Comparison of ENCODE assay signal across 8 cellular contexts in the genomic region with DNA sequence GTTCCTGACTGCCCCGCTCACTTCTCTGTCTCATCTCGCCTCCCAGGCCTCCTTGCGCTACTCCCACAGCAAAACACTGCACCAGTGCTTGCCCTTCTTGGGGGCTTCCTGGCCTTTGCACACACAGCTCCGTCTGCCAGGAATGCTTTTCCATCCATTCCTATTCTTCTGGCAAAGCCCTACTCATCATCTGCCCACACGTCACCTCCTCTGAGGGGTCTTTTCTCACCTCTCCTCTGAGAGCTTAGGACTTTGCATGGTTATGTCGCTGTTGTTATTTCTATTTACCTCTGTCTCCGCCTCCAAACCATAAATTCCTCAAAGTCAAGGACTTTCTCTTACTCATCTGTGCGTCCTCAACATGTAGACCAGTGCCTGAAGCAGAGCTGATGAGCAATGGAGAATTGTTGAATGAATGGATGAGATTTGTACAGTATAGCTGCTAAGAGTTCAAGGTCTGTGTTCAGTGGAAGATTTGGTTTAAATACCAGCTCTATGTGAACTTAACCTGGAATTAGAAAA. TPM values are rescaled to one million over a fixed set of nuclear protein-coding genes. Genes with fewer than 3 reads are reported as not detected.
DNase-seq lines count a peak whose midpoint lies in the region; ATAC-seq, FAIRE-seq and TF ChIP-seq lines count a peak whose summit lies in the region.

No MANE protein-coding gene starts in this region.

- TF ChIP-seq POLR2A in H1 (IDR thresholded peaks at IDR 0.05; ENCODE audit: control extremely low read depth in 1 of 2, low read depth in 2 of 2, low read length in 2 of 2) = no peak

- TF ChIP-seq RAD21 in H1 (IDR thresholded peaks at IDR 0.05 in 1 of 2, conservative IDR thresholded peaks at IDR 0.05 in 1 of 2; ENCODE audit: low read depth in 2 of 2, low read length in 2 of 2) = no peak

- H4K91ac ChIP-seq in H1 (replicated peaks; ENCODE audit: insufficient read length, low read length) = no peak overlapping the region

- POLR2A ChIA-PET in AG04450 (lab: Yijun Ruan, JAX) = interaction anchor here (0.9 kb wide), 1 partner anchor 27 kb away, joined by 3 read pairs; no protein-coding TSS in a partner anchor
- POLR2A ChIA-PET in H1 (lab: Charles Lee; ENCODE audit: partially characterized antibody) = interaction anchor here (0.7 to 1.8 kb wide), 3 partner anchors 9 to 45 kb away, joined by 3 to 6 read pairs (median 4); no protein-coding TSS in a partner anchor

- DNase-seq in AG04450 (ENCODE audit: low read depth, low spot score) (no peak), NAMALWA (ENCODE audit: low spot score) (peak; percentile 6), H1 (ENCODE audit: low read depth in 1 of 2, low spot score in 2 of 2) (peak in 1 of 2 experiments; percentile 57), osteoblast (ENCODE audit: insufficient read length, low spot score, missing footprints) (no peak), HuH-7 (ENCODE audit: low spot score) (no peak), NCI-H146 (lab: John Stamatoyannopoulos, UW) (no peak)
- DNase-seq in stimulated activated CD4-positive, alpha-beta T cell treated with anti-CD3 and anti-CD28 coated beads, Interleukin-2, amount 100 ng/mL, for 24 hours = no peak

- no peak overlapping the region for H2AK5ac ChIP-seq in H1 (ENCODE audit: low read depth, low read length)

- 0 out of 2 replicates have a peak overlapping the region, but pooled peaks have one; percentile 76 for H2BK15ac ChIP-seq in H1 (ENCODE audit: low read length)

- no peaks in the 10 kb centered on the region for H3K79me1 ChIP-seq in H1 (ENCODE audit: low read depth, low read length)

- no peak overlapping the region for H2BK20ac ChIP-seq in H1 (ENCODE audit: low read length)

- no peak overlapping the region for H3K56ac ChIP-seq in H1 (replicated peaks; ENCODE audit: insufficient read length, low read depth, low read length)

- H3K79me2 ChIP-seq in H1 (ENCODE audit: control insufficient read depth in 1 of 2, insufficient read depth in 2 of 2, low read length in 2 of 2) = no peaks in the 10 kb centered on the region
- no peaks in the 10 kb centered on the region for H3K79me2 ChIP-seq in osteoblast (ENCODE audit: insufficient read depth, low read length)

- H3K27ac ChIP-seq in AG04450 (ENCODE audit: low read depth, low read length) (peak overlapping the region; percentile 69), H1 (ENCODE audit: low read depth, low read length) (no peak overlapping the region), osteoblast (ENCODE audit: low read depth, low read length) (peak overlapping the region; percentile 59)

- H3K4me2 ChIP-seq in H1 (ENCODE audit: insufficient read depth in 1 of 2, low read depth in 2 of 2, low read length in 2 of 2) = peak overlapping the region; percentile 48 to 61; a peak in 3 of 4 replicates
- peak overlapping the region; percentile 86 for H3K4me2 ChIP-seq in osteoblast (ENCODE audit: insufficient read depth, low read length)

- no peaks in the 10 kb centered on the region for H3K36me3 ChIP-seq in H1 (ENCODE audit: control insufficient read depth in 2 of 4, insufficient read depth in 4 of 4, low read length in 3 of 4)
- no peaks in the 10 kb centered on the region for H3K36me3 ChIP-seq in osteoblast (ENCODE audit: insufficient read depth, low read length)

- no peaks in the 10 kb centered on the region; the same call in 1 of the 2 replicates for H3K23me2 ChIP-seq in H1 (ENCODE audit: low read depth, low read length)

- FAIRE-seq in H1 (lab: Jason Lieb, UNC) = no peak

- no peak for TF ChIP-seq EP300 in H1 (IDR thresholded peaks at IDR 0.05; ENCODE audit: borderline replicate concordance in 1 of 2, low read depth in 2 of 2, low read length in 2 of 2)

- CTCF ChIA-PET in AG04450 (lab: Charles Lee) (interaction anchor here (1.0 to 6.3 kb wide), 4 partner anchors 10 to 64 kb away, joined by 3 to 76 read pairs (median 6); no protein-coding TSS in a partner anchor), H1 (lab: Charles Lee; ENCODE audit: partially characterized antibody) (interaction anchor here (0.7 to 39.0 kb wide), 13 partner anchors 9 to 240 kb away, joined by 3 to 785 read pairs (median 9); partner anchors contain the start of gene BTG2)

- H2AFZ ChIP-seq in H1 (ENCODE audit: low read length) = peak overlapping the region; percentile 89
- peak overlapping the region; percentile 96 for H2AFZ ChIP-seq in osteoblast (ENCODE audit: low read length)

- 54% methylated on average over 8 of the region's 8 CpGs; no CpG with 5 or more reads in 1 of the 2 experiments for WGBS in H1 (ENCODE audit: extremely low coverage in 1 of 2, insufficient coverage in 1 of 2, insufficient read length in 1 of 2, insufficient replicate concordance in 2 of 2, low coverage in 1 of 2, low lambda C conversion rate in 2 of 2, missing lambda C conversion rate in 1 of 2), 2 experiments

- no peak overlapping the region for H2BK5ac ChIP-seq in H1 (ENCODE audit: low read depth, low read length)

- no peak for ATAC-seq in GM21737 (IDR thresholded peaks at IDR 0.05; ENCODE audit: unreplicated experiment)

- H2BK120ac ChIP-seq in H1 (replicated peaks; ENCODE audit: low read depth, low read length) = no peak overlapping the region

- no peak overlapping the region for H4K5ac ChIP-seq in H1 (ENCODE audit: insufficient read length, low read depth, low read length)

- no peak overlapping the region for H3K23ac ChIP-seq in H1 (ENCODE audit: insufficient read length)

- H2BK12ac ChIP-seq in H1 (ENCODE audit: low read depth, low read length) = 0 out of 2 replicates have a peak overlapping the region, but pooled peaks have one; percentile 62

- H4K20me1 ChIP-seq in H1 (replicated peaks in 1 of 2; ENCODE audit: control insufficient read depth in 1 of 2, insufficient read depth in 2 of 2, low read length in 2 of 2) = no peaks in the 10 kb centered on the region
- no peaks in the 10 kb centered on the region for H4K20me1 ChIP-seq in osteoblast (ENCODE audit: insufficient read depth, low read length)

- H3K9me3 ChIP-seq in AG04450 (ENCODE audit: control insufficient read depth, insufficient read depth, low read length) = no peaks in the 10 kb centered on the region
- H3K9me3 ChIP-seq in H1 (ENCODE audit: insufficient read depth in 2 of 2, low read depth in 1 of 2, low read length in 1 of 2) = no peaks in the 10 kb centered on the region
- H3K9me3 ChIP-seq in osteoblast (ENCODE audit: low read depth, low read length) = no peaks in the 10 kb centered on the region

- no peak overlapping the region for H3K4ac ChIP-seq in H1 (replicated peaks; ENCODE audit: insufficient read length, low read depth, low read length)

- no peak overlapping the region for H3K14ac ChIP-seq in H1 (ENCODE audit: insufficient read length)

- TF ChIP-seq CTCF in AG04450 (IDR thresholded peaks at IDR 0.05; ENCODE audit: low read depth, low read length) = no peak
- TF ChIP-seq CTCF in H1 (IDR thresholded peaks at IDR 0.05; ENCODE audit: control extremely low read depth in 1 of 3, insufficient read depth in 1 of 3, low read depth in 1 of 3, low read length in 3 of 3) = no peak
- no peak for TF ChIP-seq CTCF in osteoblast (IDR thresholded peaks at IDR 0.05; ENCODE audit: extremely low read depth, low read depth, low read length)

- H3K27me3 ChIP-seq in AG04450 (ENCODE audit: control insufficient read depth, insufficient read depth, low read length) = peaks cover 14% of the 10 kb centered on the region
- H3K27me3 ChIP-seq in H1 (replicated peaks in 1 of 4; ENCODE audit: control insufficient read depth in 3 of 4, extremely low read depth in 1 of 4, insufficient read depth in 3 of 4, low read length in 3 of 4) = peaks cover 0 to 16% (median 2%) of the 10 kb centered on the region in 4 experiments; a peak in 4 of 7 replicates
- H3K27me3 ChIP-seq in osteoblast (ENCODE audit: insufficient read depth, low read length) = peaks cover 6% of the 10 kb centered on the region

- no peak overlapping the region for H3K18ac ChIP-seq in H1 (ENCODE audit: extremely low read depth, low read length)

- H3K4me3 ChIP-seq in AG04450 (ENCODE audit: low read depth, low read length) (no peak overlapping the region; the same call in 1 of the 2 replicates), H1 (ENCODE audit: extremely low read depth in 1 of 4, insufficient read depth in 2 of 4, low read depth in 3 of 4, low read length in 4 of 4) (peak overlapping the region in 1 of 4 experiments; percentile 30; a peak in 1 of 8 replicates), osteoblast (ENCODE audit: insufficient read depth, low read length) (peak overlapping the region; percentile 65)

- H3K4me1 ChIP-seq in H1 (replicated peaks in 1 of 4; ENCODE audit: control insufficient read depth in 3 of 4, insufficient read depth in 4 of 4, low read length in 3 of 4) (peaks cover 0 to 9% (median 5%) of the 10 kb centered on the region in 4 experiments; a peak in 5 of 7 replicates), osteoblast (ENCODE audit: insufficient read depth, low read length) (peaks cover 17% of the 10 kb centered on the region)

- no peak overlapping the region for H4K8ac ChIP-seq in H1 (ENCODE audit: extremely low read depth, insufficient read depth, low read length)

- no peak overlapping the region for H3K9ac ChIP-seq in H1 (replicated peaks in 1 of 4; ENCODE audit: extremely low read depth in 1 of 4, low read depth in 3 of 4, low read length in 3 of 4)

RNA-seq across cellular contexts. Expression of gene BTG2, which starts 26.4 kb away (rescaled TPM):
- polyA plus RNA-seq in AG04450 (2011; rRNA removed) (34.7 and 36.5 TPM in 2 replicates), H1 (2011; rRNA removed) (11.0 and 15.1 TPM in 2 replicates)
- 27.0 and 29.3 TPM in 2 replicates for polyA minus RNA-seq in AG04450 (2011; rRNA and poly(A)+ RNA removed)
- total RNA-seq in H1 (2021; fragmentation: NEBNext Ultra II Directional; extraction: Animal tissue kit (Norgen Biotek cat#: 25700)) = 4.1 and 4.8 TPM in 2 replicates
- 10.1 TPM for polyA plus RNA-seq in H1 (2011; cell fraction: cytosol; rRNA removed)
- polyA plus RNA-seq in H1 (2011; cell fraction: nucleus; rRNA removed) = 10.0 TPM
- polyA plus RNA-seq in H1 (2012, experiment 1 of 2) = 5.6 to 6.3 TPM (median 5.9 TPM) in 4 replicates
- polyA plus RNA-seq in H1 (2012, experiment 2 of 2) = 7.6 TPM
- polyA plus RNA-seq in H1 (2013, experiment 1 of 2) = 2.1 TPM
- 2.6 TPM for polyA plus RNA-seq in H1 (2013, experiment 2 of 2)
- polyA minus RNA-seq in H1 (2011; rRNA and poly(A)+ RNA removed) = 7.2 and 7.6 TPM in 2 replicates
- polyA minus RNA-seq in H1 (2011; cell fraction: cytosol; rRNA and poly(A)+ RNA removed) = 9.8 TPM
- polyA minus RNA-seq in H1 (2011; cell fraction: nucleus; rRNA and poly(A)+ RNA removed) = 19.8 TPM
- total RNA-seq in osteoblast = 14.5 and 14.7 TPM in 2 replicates

RNA-seq across cellular contexts. Expression of gene CHIT1, which starts 49.5 kb away (rescaled TPM):
- polyA plus RNA-seq in AG04450 (2011; rRNA removed) (not detected in 2 replicates), H1 (2011; rRNA removed) (not detected in 2 replicates)
- polyA minus RNA-seq in AG04450 (2011; rRNA and poly(A)+ RNA removed) = not detected in 2 replicates
- not detected in 2 replicates for total RNA-seq in H1 (2021; fragmentation: NEBNext Ultra II Directional; extraction: Animal tissue kit (Norgen Biotek cat#: 25700))
- polyA plus RNA-seq in H1 (2011; cell fraction: cytosol; rRNA removed) = 0.04 TPM
- polyA plus RNA-seq in H1 (2011; cell fraction: nucleus; rRNA removed) = 0.13 TPM
- polyA plus RNA-seq in H1 (2012, experiment 1 of 2) = 0.06 TPM in 1 of 4 replicates, not detected in the others
- polyA plus RNA-seq in H1 (2012, experiment 2 of 2) = not detected
- not detected for polyA plus RNA-seq in H1 (2013, experiment 1 of 2)
- polyA plus RNA-seq in H1 (2013, experiment 2 of 2) = not detected
- polyA minus RNA-seq in H1 (2011; rRNA and poly(A)+ RNA removed) = 0.03 and 0.05 TPM in 2 replicates
- not detected for polyA minus RNA-seq in H1 (2011; cell fraction: cytosol; rRNA and poly(A)+ RNA removed)
- 0.50 TPM for polyA minus RNA-seq in H1 (2011; cell fraction: nucleus; rRNA and poly(A)+ RNA removed)
- under 0.01 TPM in 1 of 2 replicates, not detected in the other for total RNA-seq in osteoblast
